ENCODE assay signal across 1 cellular context in the genomic region with DNA sequence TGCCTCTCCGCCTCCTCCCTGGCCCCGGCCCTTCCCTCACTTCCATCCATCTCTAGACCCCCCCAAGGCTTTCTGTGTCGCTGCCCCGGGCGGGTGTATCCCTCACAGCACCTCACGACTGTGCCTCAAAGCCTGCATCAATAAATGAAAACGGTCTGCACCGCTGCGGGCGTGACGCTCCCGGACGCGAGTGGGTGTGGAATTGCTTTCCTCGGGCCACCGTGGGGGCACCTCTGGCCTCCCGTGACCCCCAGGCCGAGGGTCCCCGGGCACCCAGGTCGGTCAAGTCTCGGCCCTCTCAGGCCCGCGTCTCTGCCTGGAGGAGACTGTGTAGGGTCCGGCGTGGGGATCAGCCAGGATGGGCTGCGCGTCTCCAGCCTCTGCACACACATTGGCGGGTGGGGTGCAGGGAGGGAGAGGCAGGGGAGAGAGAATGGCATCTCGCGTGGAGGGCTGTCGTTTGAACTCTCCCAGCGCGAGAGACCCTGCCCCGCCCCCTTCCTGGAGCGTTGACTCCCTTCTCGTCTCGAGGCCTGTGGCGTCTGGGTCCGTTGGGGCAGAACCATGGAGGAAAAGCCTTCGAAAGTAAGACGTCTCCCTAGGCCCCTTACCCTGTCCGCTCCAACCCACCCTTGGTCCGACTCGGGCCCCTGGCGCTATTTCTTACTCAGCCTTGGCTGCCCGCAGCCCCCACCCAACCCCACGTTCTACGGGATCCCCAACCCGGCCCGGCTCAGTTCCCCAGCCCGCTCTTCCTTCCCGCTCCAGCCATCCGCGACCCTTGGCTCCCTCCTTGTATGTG.
A peak's percentile ranks its signal among the peaks of the same experiment; 100 is the strongest.
TF ChIP-seq lines count a peak whose summit lies in the region.

A gene with protein sequence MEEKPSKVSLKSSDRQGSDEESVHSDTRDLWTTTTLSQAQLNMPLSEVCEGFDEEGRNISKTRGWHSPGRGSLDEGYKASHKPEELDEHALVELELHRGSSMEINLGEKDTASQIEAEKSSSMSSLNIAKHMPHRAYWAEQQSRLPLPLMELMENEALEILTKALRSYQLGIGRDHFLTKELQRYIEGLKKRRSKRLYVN (plus strand): TSS at position 512 of the 802 bp plus-strand sequence. CDS start 53 bp downstream, at position 565.

TF ChIP-seq in K562, 482 proteins besides CTCF, POLR2A, EP300 and RAD21 (continued from another document):
- TF ChIP-seq SAFB (IDR thresholded peaks at IDR 0.05; ENCODE audit: borderline replicate concordance, low read depth, low read length) (0 out of 2 replicates have a peak, but pooled peaks have one; percentile 57), NR3C1 (CRISPR knock-in tag; IDR thresholded peaks at IDR 0.05) (0 out of 2 replicates have a peak, but pooled peaks have one; percentile 33), RCOR1 (IDR thresholded peaks at IDR 0.05; ENCODE audit: borderline replicate concordance in 1 of 2, low read depth in 2 of 2, low read length in 2 of 2) (no peak), ZNF561 (CRISPR knock-in tag; conservative IDR thresholded peaks at IDR 0.05) (no peak), NFE2 (IDR thresholded peaks at IDR 0.05; ENCODE audit: low read depth) (no peak), ZNF76 (CRISPR knock-in tag; IDR thresholded peaks at IDR 0.05; ENCODE audit: borderline replicate concordance) (no peak), ZBTB17 (CRISPR knock-in tag; IDR thresholded peaks at IDR 0.05) (no peak), EGR1 (conservative IDR thresholded peaks at IDR 0.05) (no peak), CBX1 (IDR thresholded peaks at IDR 0.05; ENCODE audit: low read depth) (no peak), RBM39 (optimal IDR thresholded peaks at IDR 0.05; ENCODE audit: low read depth, low read length) (no peak), ZNF24 (IDR thresholded peaks at IDR 0.05) (no peak), RBM17 (IDR thresholded peaks at IDR 0.05; ENCODE audit: borderline replicate concordance, low read depth, low read length) (no peak), ZSCAN29 (IDR thresholded peaks at IDR 0.05) (no peak), NFIX (CRISPR knock-in tag; IDR thresholded peaks at IDR 0.05; ENCODE audit: low read depth) (no peak), RNF2 (IDR thresholded peaks at IDR 0.05) (no peak)
- TF ChIP-seq, protein P1, sequence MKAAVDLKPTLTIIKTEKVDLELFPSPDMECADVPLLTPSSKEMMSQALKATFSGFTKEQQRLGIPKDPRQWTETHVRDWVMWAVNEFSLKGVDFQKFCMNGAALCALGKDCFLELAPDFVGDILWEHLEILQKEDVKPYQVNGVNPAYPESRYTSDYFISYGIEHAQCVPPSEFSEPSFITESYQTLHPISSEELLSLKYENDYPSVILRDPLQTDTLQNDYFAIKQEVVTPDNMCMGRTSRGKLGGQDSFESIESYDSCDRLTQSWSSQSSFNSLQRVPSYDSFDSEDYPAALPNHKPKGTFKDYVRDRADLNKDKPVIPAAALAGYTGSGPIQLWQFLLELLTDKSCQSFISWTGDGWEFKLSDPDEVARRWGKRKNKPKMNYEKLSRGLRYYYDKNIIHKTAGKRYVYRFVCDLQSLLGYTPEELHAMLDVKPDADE (conservative IDR thresholded peaks at IDR 0.05; ENCODE audit: control insufficient read depth, low read depth, low read length): peak; percentile 14; the same call in 1 of the 2 replicates
- TF ChIP-seq, protein P2, sequence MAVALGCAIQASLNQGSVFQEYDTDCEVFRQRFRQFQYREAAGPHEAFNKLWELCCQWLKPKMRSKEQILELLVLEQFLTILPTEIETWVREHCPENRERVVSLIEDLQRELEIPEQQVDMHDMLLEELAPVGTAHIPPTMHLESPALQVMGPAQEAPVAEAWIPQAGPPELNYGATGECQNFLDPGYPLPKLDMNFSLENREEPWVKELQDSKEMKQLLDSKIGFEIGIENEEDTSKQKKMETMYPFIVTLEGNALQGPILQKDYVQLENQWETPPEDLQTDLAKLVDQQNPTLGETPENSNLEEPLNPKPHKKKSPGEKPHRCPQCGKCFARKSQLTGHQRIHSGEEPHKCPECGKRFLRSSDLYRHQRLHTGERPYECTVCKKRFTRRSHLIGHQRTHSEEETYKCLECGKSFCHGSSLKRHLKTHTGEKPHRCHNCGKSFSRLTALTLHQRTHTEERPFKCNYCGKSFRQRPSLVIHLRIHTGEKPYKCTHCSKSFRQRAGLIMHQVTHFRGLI (CRISPR knock-in tag; IDR thresholded peaks at IDR 0.05): no peak
- TF ChIP-seq, protein P3, sequence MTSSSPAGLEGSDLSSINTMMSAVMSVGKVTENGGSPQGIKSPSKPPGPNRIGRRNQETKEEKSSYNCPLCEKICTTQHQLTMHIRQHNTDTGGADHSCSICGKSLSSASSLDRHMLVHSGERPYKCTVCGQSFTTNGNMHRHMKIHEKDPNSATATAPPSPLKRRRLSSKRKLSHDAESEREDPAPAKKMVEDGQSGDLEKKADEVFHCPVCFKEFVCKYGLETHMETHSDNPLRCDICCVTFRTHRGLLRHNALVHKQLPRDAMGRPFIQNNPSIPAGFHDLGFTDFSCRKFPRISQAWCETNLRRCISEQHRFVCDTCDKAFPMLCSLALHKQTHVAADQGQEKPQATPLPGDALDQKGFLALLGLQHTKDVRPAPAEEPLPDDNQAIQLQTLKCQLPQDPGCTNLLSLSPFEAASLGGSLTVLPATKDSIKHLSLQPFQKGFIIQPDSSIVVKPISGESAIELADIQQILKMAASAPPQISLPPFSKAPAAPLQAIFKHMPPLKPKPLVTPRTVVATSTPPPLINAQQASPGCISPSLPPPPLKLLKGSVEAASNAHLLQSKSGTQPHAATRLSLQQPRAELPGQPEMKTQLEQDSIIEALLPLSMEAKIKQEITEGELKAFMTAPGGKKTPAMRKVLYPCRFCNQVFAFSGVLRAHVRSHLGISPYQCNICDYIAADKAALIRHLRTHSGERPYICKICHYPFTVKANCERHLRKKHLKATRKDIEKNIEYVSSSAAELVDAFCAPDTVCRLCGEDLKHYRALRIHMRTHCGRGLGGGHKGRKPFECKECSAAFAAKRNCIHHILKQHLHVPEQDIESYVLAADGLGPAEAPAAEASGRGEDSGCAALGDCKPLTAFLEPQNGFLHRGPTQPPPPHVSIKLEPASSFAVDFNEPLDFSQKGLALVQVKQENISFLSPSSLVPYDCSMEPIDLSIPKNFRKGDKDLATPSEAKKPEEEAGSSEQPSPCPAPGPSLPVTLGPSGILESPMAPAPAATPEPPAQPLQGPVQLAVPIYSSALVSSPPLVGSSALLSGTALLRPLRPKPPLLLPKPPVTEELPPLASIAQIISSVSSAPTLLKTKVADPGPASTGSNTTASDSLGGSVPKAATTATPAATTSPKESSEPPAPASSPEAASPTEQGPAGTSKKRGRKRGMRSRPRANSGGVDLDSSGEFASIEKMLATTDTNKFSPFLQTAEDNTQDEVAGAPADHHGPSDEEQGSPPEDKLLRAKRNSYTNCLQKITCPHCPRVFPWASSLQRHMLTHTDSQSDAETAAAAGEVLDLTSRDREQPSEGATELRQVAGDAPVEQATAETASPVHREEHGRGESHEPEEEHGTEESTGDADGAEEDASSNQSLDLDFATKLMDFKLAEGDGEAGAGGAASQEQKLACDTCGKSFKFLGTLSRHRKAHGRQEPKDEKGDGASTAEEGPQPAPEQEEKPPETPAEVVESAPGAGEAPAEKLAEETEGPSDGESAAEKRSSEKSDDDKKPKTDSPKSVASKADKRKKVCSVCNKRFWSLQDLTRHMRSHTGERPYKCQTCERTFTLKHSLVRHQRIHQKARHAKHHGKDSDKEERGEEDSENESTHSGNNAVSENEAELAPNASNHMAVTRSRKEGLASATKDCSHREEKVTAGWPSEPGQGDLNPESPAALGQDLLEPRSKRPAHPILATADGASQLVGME (CRISPR knock-in tag; IDR thresholded peaks at IDR 0.05): no peak
- TF ChIP-seq, protein P4, sequence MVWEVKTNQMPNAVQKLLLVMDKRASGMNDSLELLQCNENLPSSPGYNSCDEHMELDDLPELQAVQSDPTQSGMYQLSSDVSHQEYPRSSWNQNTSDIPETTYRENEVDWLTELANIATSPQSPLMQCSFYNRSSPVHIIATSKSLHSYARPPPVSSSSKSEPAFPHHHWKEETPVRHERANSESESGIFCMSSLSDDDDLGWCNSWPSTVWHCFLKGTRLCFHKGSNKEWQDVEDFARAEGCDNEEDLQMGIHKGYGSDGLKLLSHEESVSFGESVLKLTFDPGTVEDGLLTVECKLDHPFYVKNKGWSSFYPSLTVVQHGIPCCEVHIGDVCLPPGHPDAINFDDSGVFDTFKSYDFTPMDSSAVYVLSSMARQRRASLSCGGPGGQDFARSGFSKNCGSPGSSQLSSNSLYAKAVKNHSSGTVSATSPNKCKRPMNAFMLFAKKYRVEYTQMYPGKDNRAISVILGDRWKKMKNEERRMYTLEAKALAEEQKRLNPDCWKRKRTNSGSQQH (CRISPR knock-in tag; IDR thresholded peaks at IDR 0.05): no peak
- TF ChIP-seq, protein P5, sequence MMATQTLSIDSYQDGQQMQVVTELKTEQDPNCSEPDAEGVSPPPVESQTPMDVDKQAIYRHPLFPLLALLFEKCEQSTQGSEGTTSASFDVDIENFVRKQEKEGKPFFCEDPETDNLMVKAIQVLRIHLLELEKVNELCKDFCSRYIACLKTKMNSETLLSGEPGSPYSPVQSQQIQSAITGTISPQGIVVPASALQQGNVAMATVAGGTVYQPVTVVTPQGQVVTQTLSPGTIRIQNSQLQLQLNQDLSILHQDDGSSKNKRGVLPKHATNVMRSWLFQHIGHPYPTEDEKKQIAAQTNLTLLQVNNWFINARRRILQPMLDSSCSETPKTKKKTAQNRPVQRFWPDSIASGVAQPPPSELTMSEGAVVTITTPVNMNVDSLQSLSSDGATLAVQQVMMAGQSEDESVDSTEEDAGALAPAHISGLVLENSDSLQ (IDR thresholded peaks at IDR 0.05): no peak
- TF ChIP-seq, protein P6, sequence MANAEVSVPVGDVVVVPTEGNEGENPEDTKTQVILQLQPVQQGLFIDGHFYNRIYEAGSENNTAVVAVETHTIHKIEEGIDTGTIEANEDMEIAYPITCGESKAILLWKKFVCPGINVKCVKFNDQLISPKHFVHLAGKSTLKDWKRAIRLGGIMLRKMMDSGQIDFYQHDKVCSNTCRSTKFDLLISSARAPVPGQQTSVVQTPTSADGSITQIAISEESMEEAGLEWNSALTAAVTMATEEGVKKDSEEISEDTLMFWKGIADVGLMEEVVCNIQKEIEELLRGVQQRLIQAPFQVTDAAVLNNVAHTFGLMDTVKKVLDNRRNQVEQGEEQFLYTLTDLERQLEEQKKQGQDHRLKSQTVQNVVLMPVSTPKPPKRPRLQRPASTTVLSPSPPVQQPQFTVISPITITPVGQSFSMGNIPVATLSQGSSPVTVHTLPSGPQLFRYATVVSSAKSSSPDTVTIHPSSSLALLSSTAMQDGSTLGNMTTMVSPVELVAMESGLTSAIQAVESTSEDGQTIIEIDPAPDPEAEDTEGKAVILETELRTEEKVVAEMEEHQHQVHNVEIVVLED (CRISPR knock-in tag; IDR thresholded peaks at IDR 0.05): no peak
